ENCODE assay signal across 8 cellular contexts in the genomic region with DNA sequence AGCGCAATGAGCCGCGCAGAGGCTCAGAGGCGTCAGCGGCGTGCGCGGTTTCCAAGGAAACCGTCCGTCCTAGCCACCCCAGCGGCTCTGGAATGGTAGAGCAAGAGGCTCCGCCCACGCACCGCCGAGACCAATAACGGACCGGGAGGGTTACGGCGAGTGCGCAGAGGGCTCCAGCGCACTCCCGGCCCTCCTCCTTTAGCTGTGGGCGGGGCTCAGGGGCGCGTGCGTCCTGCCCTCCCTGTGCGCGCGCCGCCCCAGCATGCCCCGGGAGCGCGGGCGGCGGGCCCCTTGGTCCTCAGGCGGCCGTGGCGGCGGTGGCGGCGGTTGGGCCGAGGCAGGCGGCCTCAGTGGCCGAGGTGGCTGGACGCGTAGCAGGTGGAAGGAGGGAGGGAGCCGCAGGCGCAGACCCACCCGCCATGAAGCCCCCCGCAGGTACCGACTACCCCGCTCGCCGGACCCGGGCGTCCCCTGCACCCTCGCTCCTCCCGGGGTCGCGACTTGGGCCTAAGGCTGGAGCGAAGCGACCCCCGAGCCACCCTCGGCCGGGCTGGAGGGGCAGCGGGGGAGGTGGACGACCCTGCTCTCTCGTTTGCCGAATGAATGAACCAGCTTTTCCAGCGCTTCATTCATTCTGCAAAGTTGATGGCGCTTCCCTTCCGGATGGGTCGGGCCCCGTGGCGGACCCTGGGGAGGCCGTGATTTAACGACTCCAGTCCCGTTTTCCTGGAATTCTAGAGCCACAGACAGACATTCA. TPM values are rescaled to one million over a fixed set of nuclear protein-coding genes. Genes with fewer than 3 reads are reported as not detected.
DNase-seq lines count a peak whose midpoint lies in the region; ATAC-seq and TF ChIP-seq lines count a peak whose summit lies in the region.

THOP1 (plus strand) TSS at position 260 of the 757 bp plus-strand sequence; CDS start at position 420, 160 bp downstream.

- no peaks in the 10 kb centered on the region for H3K27me3 ChIP-seq in CD4-positive, alpha-beta T cell (ENCODE audit: control insufficient read depth, insufficient read depth, low read length)
- H3K27me3 ChIP-seq in lower lobe of right lung (ENCODE audit: low read depth) = no peaks in the 10 kb centered on the region

- no peaks in the 10 kb centered on the region for H3K9me3 Mint-ChIP-seq in CD4-positive, alpha-beta T cell

- H3K4me1 Mint-ChIP-seq in CD4-positive, alpha-beta T cell (ENCODE audit: low read depth) = peaks cover 43% of the 10 kb centered on the region

- no peak for TF ChIP-seq CTCF in CD4-positive, alpha-beta T cell (IDR thresholded peaks at IDR 0.05)
- TF ChIP-seq CTCF in lower lobe of right lung (IDR thresholded peaks at IDR 0.05) = no peak

- POLR2A ChIA-PET in CD4-positive, alpha-beta T cell (lab: Charles Lee) = interaction anchor here (0.6 to 1.3 kb wide), 6 partner anchors 10 to 165 kb away, joined by 3 to 8 read pairs (median 4); partner anchors contain the start of genes GNG7, ZNF555 and ZNF57

- H3K4me3 Mint-ChIP-seq in CD4-positive, alpha-beta T cell = peak within 1 kb of the TSS; percentile 90

- intact Hi-C loops in CD4-positive, alpha-beta T cell (cut with DNase I, micrococcal nuclease) = loop anchor here (1.0 to 2.0 kb wide), 3 partner anchors 33 to 55 kb away; partner anchors contain the start of genes ZNF554 (in 2 of the 2) and ZNF555 (in 1 of the 2)
- intact Hi-C loops in lower lobe of right lung (cut with DNase I) = no loop called here

- peak within 1 kb of the TSS; percentile 80 for H3K27ac Mint-ChIP-seq in CD4-positive, alpha-beta T cell

- no peaks in the 10 kb centered on the region for H3K9me3 ChIP-seq in CD4-positive, alpha-beta T cell (ENCODE audit: control insufficient read depth, low read length)
- no peaks in the 10 kb centered on the region for H3K9me3 ChIP-seq in lower lobe of right lung

- peak within 1 kb of the TSS; percentile 88 for H3K4me3 ChIP-seq in lower lobe of right lung

- H3K36me3 Mint-ChIP-seq in CD4-positive, alpha-beta T cell (ENCODE audit: low read depth) = peaks cover 4% of the 10 kb centered on the region

- H3K27me3 Mint-ChIP-seq in CD4-positive, alpha-beta T cell = no peaks in the 10 kb centered on the region

- H3K36me3 ChIP-seq in lower lobe of right lung = peaks cover 4% of the 10 kb centered on the region

- peak; percentile 94 to 99 (median 98) for DNase-seq in CD4-positive, alpha-beta T cell
- DNase-seq in HS-27A (ENCODE audit: low read depth) (peak; percentile 85), NK-92 (lab: John Stamatoyannopoulos, UW; ENCODE audit: unreplicated experiment) (peak; percentile 80), lower lobe of right lung (peak; percentile 100)
- DNase-seq in activated CD8-positive, alpha-beta memory T cell treated with anti-CD3 and anti-CD28 coated beads for 1 hour (ENCODE audit: extremely low read depth in 1 of 2, low read depth in 1 of 2) = peak; percentile 94 to 98
- DNase-seq in effector CD4-positive, alpha-beta T cell = peak; percentile 98
- DNase-seq in stimulated activated CD4-positive, alpha-beta T cell treated with anti-CD3 and anti-CD28 coated beads, TNF-alpha, amount 100 ng/mL, for 24 hours (ENCODE audit: low read depth in 3 of 3) = peak; percentile 99 to 100 (median 100)

- CTCF ChIA-PET in CD4-positive, alpha-beta T cell (lab: Charles Lee) = interaction anchor here (0.6 to 1.1 kb wide), 4 partner anchors 34 to 769 kb away, joined by 3 to 4 read pairs (median 3); partner anchors contain the start of gene ZNF554

- peak; percentile 92 for ATAC-seq in CD4-positive, alpha-beta T cell (ENCODE audit: poor library complexity)
- ATAC-seq in GM19463 (IDR thresholded peaks at IDR 0.05; ENCODE audit: unreplicated experiment) (peak; percentile 56), lower lobe of right lung (peak; percentile 92 to 97)

- no peak within 1 kb of the TSS for H3K27ac ChIP-seq in CD4-positive, alpha-beta T cell (ENCODE audit: low read depth, low read length)
- peak within 1 kb of the TSS; percentile 79 for H3K27ac ChIP-seq in lower lobe of right lung

- peaks cover 47% of the 10 kb centered on the region for H3K4me1 ChIP-seq in lower lobe of right lung

RNA-seq across cellular contexts. Expression of gene THOP1, which starts in this region (rescaled TPM):
- 10 to 100 TPM; 26.6 to 27.3 TPM for total RNA-seq in CD4-positive, alpha-beta T cell
- 34.9 TPM for total RNA-seq in lower lobe of right lung
